24 cellular contexts compared by ENCODE assay signal in genomic region chr9:91960367-91960766, GRCh38.
"Had no signal": no experiment of that assay in that cellular context is flagged by ENCODE, and none has a peak within 500 bp of the region (broad histone marks: within the 10 kb centered on the region; RNA-seq: fewer than 3 reads in every experiment).

No MANE protein-coding gene starts in this region.

- H3K36me3 Mint-ChIP-seq: mesothelial cell of epicardium had no signal

- H3K4me3 Mint-ChIP-seq: mesothelial cell of epicardium had no signal

- H3K27ac ChIP-seq: coronary artery, dorsolateral prefrontal cortex, epithelial cell of prostate, esophagus squamous epithelium, gastrocnemius medialis, heart right ventricle, left lung, lower lobe of right lung had no signal

- H3K4me1 ChIP-seq: esophagus squamous epithelium, gastrocnemius medialis, heart right ventricle, left lung, lower lobe of right lung had no signal

- ATAC-seq: esophagus mucosa, gastrocnemius medialis, heart right ventricle, left cardiac atrium, left lung, left ventricle myocardium superior, lower lobe of right lung, mucosa of descending colon had no signal

- H3K27ac Mint-ChIP-seq: mesothelial cell of epicardium, naive B cell had no signal

- H3K27me3 ChIP-seq: dorsolateral prefrontal cortex, esophagus squamous epithelium, gastrocnemius medialis had no signal

- H3K4me3 ChIP-seq: coronary artery, dorsolateral prefrontal cortex, esophagus squamous epithelium, gastrocnemius medialis, heart right ventricle, left lung, lower lobe of right lung, mucosa of descending colon had no signal

- DNase-seq: dermis blood vessel endothelial cell; dorsolateral prefrontal cortex; effector CD4-positive, alpha-beta T cell; effector memory CD4-positive, alpha-beta T cell; erythroblast; esophagus squamous epithelium; foreskin fibroblast; foreskin melanocyte; gastrocnemius medialis; glutamatergic neuron; head of caudate nucleus; heart right ventricle; hippocampal formation; left cardiac atrium; left lung; left ventricle myocardium superior; lower lobe of right lung; mesenchymal stem cell; mucosa of descending colon; naive B cell had no signal

- H3K36me3 ChIP-seq: esophagus squamous epithelium, gastrocnemius medialis, heart right ventricle, left lung, lower lobe of right lung had no signal

- H3K4me1 Mint-ChIP-seq: mesothelial cell of epicardium, naive B cell had no signal
